1 cellular context compared by ENCODE assay signal in the genomic region with DNA sequence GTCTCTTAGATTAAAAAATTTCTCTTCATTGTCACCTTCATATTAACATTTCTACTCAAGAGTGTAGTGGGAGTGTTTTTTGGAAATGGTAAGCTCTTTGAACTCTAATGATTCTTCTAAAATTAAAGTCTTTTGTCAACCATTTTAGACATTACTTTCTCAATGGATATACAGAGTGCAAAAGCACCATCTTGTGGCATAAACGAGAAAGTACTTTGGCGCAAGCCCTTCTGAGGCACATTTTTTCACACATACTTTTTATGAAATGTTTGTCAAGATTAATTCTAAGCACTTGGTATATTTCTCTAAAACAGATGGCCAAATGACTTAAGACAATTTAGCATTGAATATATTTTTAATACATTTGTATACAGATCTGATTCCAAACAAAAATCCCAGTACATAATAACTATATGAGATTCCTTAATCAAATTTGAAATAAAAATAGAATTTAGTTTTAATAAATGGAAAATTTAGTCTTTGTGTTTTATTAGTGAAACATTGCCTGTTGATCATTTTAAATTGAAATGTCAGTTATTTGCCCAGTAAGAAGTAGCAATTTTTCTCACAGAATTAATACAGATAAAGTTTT.
TF ChIP-seq lines count a peak whose summit lies in the region.

No MANE protein-coding gene starts in this region.

TF ChIP-seq in GM23338, 12 proteins besides CTCF, POLR2A, EP300 and RAD21 (continued from another document):
- TF ChIP-seq, protein P1, sequence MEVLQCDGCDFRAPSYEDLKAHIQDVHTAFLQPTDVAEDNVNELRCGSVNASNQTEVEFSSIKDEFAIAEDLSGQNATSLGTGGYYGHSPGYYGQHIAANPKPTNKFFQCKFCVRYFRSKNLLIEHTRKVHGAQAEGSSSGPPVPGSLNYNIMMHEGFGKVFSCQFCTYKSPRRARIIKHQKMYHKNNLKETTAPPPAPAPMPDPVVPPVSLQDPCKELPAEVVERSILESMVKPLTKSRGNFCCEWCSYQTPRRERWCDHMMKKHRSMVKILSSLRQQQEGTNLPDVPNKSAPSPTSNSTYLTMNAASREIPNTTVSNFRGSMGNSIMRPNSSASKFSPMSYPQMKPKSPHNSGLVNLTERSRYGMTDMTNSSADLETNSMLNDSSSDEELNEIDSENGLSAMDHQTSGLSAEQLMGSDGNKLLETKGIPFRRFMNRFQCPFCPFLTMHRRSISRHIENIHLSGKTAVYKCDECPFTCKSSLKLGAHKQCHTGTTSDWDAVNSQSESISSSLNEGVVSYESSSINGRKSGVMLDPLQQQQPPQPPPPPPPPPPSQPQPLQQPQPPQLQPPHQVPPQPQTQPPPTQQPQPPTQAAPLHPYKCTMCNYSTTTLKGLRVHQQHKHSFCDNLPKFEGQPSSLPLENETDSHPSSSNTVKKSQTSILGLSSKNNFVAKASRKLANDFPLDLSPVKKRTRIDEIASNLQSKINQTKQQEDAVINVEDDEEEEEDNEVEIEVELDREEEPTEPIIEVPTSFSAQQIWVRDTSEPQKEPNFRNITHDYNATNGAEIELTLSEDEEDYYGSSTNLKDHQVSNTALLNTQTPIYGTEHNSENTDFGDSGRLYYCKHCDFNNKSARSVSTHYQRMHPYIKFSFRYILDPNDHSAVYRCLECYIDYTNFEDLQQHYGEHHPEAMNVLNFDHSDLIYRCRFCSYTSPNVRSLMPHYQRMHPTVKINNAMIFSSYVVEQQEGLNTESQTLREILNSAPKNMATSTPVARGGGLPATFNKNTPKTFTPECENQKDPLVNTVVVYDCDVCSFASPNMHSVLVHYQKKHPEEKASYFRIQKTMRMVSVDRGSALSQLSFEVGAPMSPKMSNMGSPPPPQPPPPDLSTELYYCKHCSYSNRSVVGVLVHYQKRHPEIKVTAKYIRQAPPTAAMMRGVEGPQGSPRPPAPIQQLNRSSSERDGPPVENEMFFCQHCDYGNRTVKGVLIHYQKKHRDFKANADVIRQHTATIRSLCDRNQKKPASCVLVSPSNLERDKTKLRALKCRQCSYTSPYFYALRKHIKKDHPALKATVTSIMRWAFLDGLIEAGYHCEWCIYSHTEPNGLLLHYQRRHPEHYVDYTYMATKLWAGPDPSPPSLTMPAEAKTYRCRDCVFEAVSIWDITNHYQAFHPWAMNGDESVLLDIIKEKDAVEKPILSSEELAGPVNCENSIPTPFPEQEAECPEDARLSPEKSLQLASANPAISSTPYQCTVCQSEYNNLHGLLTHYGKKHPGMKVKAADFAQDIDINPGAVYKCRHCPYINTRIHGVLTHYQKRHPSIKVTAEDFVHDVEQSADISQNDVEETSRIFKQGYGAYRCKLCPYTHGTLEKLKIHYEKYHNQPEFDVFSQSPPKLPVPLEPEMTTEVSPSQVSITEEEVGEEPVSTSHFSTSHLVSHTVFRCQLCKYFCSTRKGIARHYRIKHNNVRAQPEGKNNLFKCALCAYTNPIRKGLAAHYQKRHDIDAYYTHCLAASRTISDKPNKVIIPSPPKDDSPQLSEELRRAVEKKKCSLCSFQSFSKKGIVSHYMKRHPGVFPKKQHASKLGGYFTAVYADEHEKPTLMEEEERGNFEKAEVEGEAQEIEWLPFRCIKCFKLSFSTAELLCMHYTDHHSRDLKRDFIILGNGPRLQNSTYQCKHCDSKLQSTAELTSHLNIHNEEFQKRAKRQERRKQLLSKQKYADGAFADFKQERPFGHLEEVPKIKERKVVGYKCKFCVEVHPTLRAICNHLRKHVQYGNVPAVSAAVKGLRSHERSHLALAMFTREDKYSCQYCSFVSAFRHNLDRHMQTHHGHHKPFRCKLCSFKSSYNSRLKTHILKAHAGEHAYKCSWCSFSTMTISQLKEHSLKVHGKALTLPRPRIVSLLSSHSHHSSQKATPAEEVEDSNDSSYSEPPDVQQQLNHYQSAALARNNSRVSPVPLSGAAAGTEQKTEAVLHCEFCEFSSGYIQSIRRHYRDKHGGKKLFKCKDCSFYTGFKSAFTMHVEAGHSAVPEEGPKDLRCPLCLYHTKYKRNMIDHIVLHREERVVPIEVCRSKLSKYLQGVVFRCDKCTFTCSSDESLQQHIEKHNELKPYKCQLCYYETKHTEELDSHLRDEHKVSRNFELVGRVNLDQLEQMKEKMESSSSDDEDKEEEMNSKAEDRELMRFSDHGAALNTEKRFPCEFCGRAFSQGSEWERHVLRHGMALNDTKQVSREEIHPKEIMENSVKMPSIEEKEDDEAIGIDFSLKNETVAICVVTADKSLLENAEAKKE (CRISPR knock-in tag; IDR thresholded peaks at IDR 0.05), result no peak
- TF ChIP-seq, protein P2, sequence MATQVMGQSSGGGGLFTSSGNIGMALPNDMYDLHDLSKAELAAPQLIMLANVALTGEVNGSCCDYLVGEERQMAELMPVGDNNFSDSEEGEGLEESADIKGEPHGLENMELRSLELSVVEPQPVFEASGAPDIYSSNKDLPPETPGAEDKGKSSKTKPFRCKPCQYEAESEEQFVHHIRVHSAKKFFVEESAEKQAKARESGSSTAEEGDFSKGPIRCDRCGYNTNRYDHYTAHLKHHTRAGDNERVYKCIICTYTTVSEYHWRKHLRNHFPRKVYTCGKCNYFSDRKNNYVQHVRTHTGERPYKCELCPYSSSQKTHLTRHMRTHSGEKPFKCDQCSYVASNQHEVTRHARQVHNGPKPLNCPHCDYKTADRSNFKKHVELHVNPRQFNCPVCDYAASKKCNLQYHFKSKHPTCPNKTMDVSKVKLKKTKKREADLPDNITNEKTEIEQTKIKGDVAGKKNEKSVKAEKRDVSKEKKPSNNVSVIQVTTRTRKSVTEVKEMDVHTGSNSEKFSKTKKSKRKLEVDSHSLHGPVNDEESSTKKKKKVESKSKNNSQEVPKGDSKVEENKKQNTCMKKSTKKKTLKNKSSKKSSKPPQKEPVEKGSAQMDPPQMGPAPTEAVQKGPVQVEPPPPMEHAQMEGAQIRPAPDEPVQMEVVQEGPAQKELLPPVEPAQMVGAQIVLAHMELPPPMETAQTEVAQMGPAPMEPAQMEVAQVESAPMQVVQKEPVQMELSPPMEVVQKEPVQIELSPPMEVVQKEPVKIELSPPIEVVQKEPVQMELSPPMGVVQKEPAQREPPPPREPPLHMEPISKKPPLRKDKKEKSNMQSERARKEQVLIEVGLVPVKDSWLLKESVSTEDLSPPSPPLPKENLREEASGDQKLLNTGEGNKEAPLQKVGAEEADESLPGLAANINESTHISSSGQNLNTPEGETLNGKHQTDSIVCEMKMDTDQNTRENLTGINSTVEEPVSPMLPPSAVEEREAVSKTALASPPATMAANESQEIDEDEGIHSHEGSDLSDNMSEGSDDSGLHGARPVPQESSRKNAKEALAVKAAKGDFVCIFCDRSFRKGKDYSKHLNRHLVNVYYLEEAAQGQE (IDR thresholded peaks at IDR 0.05; ENCODE audit: unreplicated experiment), result no peak
- no peak for TF ChIP-seq NANOG (IDR thresholded peaks at IDR 0.05; ENCODE audit: borderline replicate concordance)
- no peak for TF ChIP-seq ZNF331 (CRISPR knock-in tag; IDR thresholded peaks at IDR 0.05; ENCODE audit: low read depth)
- no peak for TF ChIP-seq EZH2phosphoT487 (IDR thresholded peaks at IDR 0.05; ENCODE audit: unreplicated experiment)
- no peak for TF ChIP-seq EZH2 (IDR thresholded peaks at IDR 0.05; ENCODE audit: low read depth, unreplicated experiment)
- TF ChIP-seq POLR2AphosphoS5 (IDR thresholded peaks at IDR 0.05; ENCODE audit: low read depth), result no peak
- TF ChIP-seq STAT1 (IDR thresholded peaks at IDR 0.05; ENCODE audit: unreplicated experiment), result no peak
- TF ChIP-seq ZNF114 (CRISPR knock-in tag; IDR thresholded peaks at IDR 0.05), result no peak
- TF ChIP-seq, protein P3, sequence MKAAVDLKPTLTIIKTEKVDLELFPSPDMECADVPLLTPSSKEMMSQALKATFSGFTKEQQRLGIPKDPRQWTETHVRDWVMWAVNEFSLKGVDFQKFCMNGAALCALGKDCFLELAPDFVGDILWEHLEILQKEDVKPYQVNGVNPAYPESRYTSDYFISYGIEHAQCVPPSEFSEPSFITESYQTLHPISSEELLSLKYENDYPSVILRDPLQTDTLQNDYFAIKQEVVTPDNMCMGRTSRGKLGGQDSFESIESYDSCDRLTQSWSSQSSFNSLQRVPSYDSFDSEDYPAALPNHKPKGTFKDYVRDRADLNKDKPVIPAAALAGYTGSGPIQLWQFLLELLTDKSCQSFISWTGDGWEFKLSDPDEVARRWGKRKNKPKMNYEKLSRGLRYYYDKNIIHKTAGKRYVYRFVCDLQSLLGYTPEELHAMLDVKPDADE (IDR thresholded peaks at IDR 0.05), result no peak
- TF ChIP-seq JUNB (IDR thresholded peaks at IDR 0.05; ENCODE audit: unreplicated experiment), result no peak
TF ChIP-seq in GM23338: peak in this region for 0.
